ENCODE assay signal across 8 cellular contexts in genomic region chr9:136944094-136944518, GRCh38. TPM values are rescaled to one million over a fixed set of nuclear protein-coding genes. Genes with fewer than 3 reads are reported as not detected.
A peak's percentile ranks its signal among the peaks of the same experiment; 100 is the strongest.
DNase-seq lines count a peak whose midpoint lies in the region; ATAC-seq and TF ChIP-seq lines count a peak whose summit lies in the region.

No MANE protein-coding gene starts in this region.

- H3K27ac Mint-ChIP-seq in GM23338: no peak overlapping the region

- H3K4me2 ChIP-seq in GM23338: peak overlapping the region; percentile 84

- no peak overlapping the region for H2AFZ ChIP-seq in GM23338

- no peak for TF ChIP-seq POLR2A in NB4 (IDR thresholded peaks at IDR 0.05; ENCODE audit: extremely low read depth, insufficient read length)
- no peak for TF ChIP-seq POLR2A in testis (IDR thresholded peaks at IDR 0.05)

- H3K4me3 Mint-ChIP-seq in GM23338: peak overlapping the region; percentile 75

- no peaks in the 10 kb centered on the region for H3K9me3 Mint-ChIP-seq in GM23338

- H3F3A ChIP-seq in GM23338 (replicated peaks; ENCODE audit: low read depth): peaks cover 1% of the 10 kb centered on the region; the same call in 1 of the 2 replicates

- H3K36me3 Mint-ChIP-seq in GM23338 (ENCODE audit: low read depth): peaks cover 20% of the 10 kb centered on the region; the same call in 2 of the 3 replicates

- no peak overlapping the region for H3K27ac ChIP-seq in GM23338 (ENCODE audit: low read depth)
- peak overlapping the region; percentile 83 to 90 for H3K27ac ChIP-seq in left lung
- H3K27ac ChIP-seq in testis: peak overlapping the region; percentile 74 to 87

- no peaks in the 10 kb centered on the region for H3K9me2 ChIP-seq in GM23338 (ENCODE audit: insufficient read depth)

- H3K27me3 ChIP-seq in GM23338 (ENCODE audit: insufficient read depth) (no peaks in the 10 kb centered on the region), left lung (no peaks in the 10 kb centered on the region), testis (no peaks in the 10 kb centered on the region)

- H3K4me1 ChIP-seq in GM23338 (ENCODE audit: insufficient read depth) (peaks cover 9% of the 10 kb centered on the region), left lung (peaks cover 9 to 39% of the 10 kb centered on the region in 2 donors), testis (peaks cover 38% of the 10 kb centered on the region)

- H3K9me3 ChIP-seq in left lung: no peaks in the 10 kb centered on the region
- H3K9me3 ChIP-seq in testis: no peaks in the 10 kb centered on the region

- peak; percentile 61 for DNase-seq in NK-92 treated with Interleukin-12 subunit alpha and Interleukin-12 subunit beta, amount 100 ng/mL, for 24 hours (lab: John Stamatoyannopoulos, UW)
- DNase-seq in NK-92 (lab: John Stamatoyannopoulos, UW; ENCODE audit: unreplicated experiment) (no peak), GM23338 (ENCODE audit: low spot score) (no peak), NB4 (ENCODE audit: low read depth) (no peak), cardiac fibroblast (ENCODE audit: low read depth in 2 of 2) (peak; percentile 47 to 66), left lung (no peak), testis (no peak), NCI-H1092 (lab: John Stamatoyannopoulos, UW) (no peak)

- H4K20me1 ChIP-seq in GM23338 (replicated peaks; ENCODE audit: insufficient read depth): no peaks in the 10 kb centered on the region

- H3K4me3 ChIP-seq in GM23338: peak overlapping the region; percentile 88
- peak overlapping the region; percentile 69 for H3K4me3 ChIP-seq in NB4 (ENCODE audit: low read depth, low read length)
- H3K4me3 ChIP-seq in cardiac fibroblast (replicated peaks in 1 of 2; ENCODE audit: low read depth in 2 of 2, low read length in 2 of 2): peak overlapping the region; percentile 84 to 85
- peak overlapping the region; percentile 94 to 98 for H3K4me3 ChIP-seq in left lung
- peak overlapping the region; percentile 85 to 90 for H3K4me3 ChIP-seq in testis

- ATAC-seq in GM23338: peak; percentile 20
- ATAC-seq in left lung: peak; percentile 20

- H3K4me1 Mint-ChIP-seq in GM23338: peaks cover 8% of the 10 kb centered on the region

- H3K27me3 Mint-ChIP-seq in GM23338 (ENCODE audit: insufficient read depth, low read depth, poor library complexity): peaks cover 7% of the 10 kb centered on the region

- H3K36me3 ChIP-seq in GM23338 (ENCODE audit: insufficient read depth) (no peaks in the 10 kb centered on the region), left lung (peaks cover 0 to 41% of the 10 kb centered on the region in 2 donors), testis (ENCODE audit: low read depth, missing control alignments) (no peaks in the 10 kb centered on the region)

- WGBS in testis, 2 donors: 0% methylated on average over 23 of the region's 55 CpGs; no CpG with 5 or more reads in 1 of the 2 donors

- no peak; a peak in 1 of 4 replicates for TF ChIP-seq CTCF in GM23338 (conservative IDR thresholded peaks at IDR 0.05; ENCODE audit: low read depth in 2 of 2)
- TF ChIP-seq CTCF in NB4 (IDR thresholded peaks at IDR 0.05; ENCODE audit: low read depth, low read length): no peak
- TF ChIP-seq CTCF in cardiac fibroblast (IDR thresholded peaks at IDR 0.05; ENCODE audit: low read depth, low read length): no peak
- TF ChIP-seq CTCF in left lung (IDR thresholded peaks at IDR 0.05): no peak
- TF ChIP-seq CTCF in testis (IDR thresholded peaks at IDR 0.05): no peak

- intact Hi-C loops in left lung (cut with DNase I) (no loop called here), testis (cut with DNase I; ENCODE audit: low total_unique reads) (loop anchor here (5.0 kb wide), 1 partner anchor 137 kb away; the partner anchor contains the start of gene RABL6)

- H3K79me2 ChIP-seq in GM23338 (replicated peaks; ENCODE audit: insufficient read depth): 0 out of 2 replicates have a peak, but pooled peaks cover 5% of the 10 kb centered on the region

TF ChIP-seq in GM23338, 12 proteins besides CTCF, POLR2A, EP300 and RAD21:
- TF ChIP-seq CREB1 (CRISPR knock-in tag; IDR thresholded peaks at IDR 0.05; ENCODE audit: low read depth) (0 out of 2 replicates have a peak, but pooled peaks have one; percentile 44), EZH2phosphoT487 (IDR thresholded peaks at IDR 0.05; ENCODE audit: unreplicated experiment) (no peak)

RNA-seq across cellular contexts. Expression of gene FBXW5, which starts 0.4 kb away (rescaled TPM):
- total RNA-seq in GM23338 (2014; rRNA removed; shearing (Covaris generic)): 102 and 111 TPM in 2 replicates
- polyA plus RNA-seq in GM23338 (2016; fragmentation: Nextera tagmentation; extraction: Ambion mirVana) (27.0 and 27.9 TPM in 2 replicates), testis (ENCODE audit: insufficient read depth, low read depth, low replicate concordance) (452 TPM)
- total RNA-seq in left lung (100 to 1,000 TPM in 1 of 2 donors, 10 to 100 TPM in 1; 98.5 to 111 TPM), testis (100 to 1,000 TPM; 509 to 749 TPM)

RNA-seq across cellular contexts. Expression of gene C8G, which starts 0.9 kb away (rescaled TPM):
- total RNA-seq in GM23338 (2014; rRNA removed; shearing (Covaris generic)): not detected in 2 replicates
- not detected in 2 replicates for polyA plus RNA-seq in GM23338 (2016; fragmentation: Nextera tagmentation; extraction: Ambion mirVana)
- 1 to 10 TPM; 1.2 TPM for total RNA-seq in left lung
- total RNA-seq in testis: 1 to 10 TPM; 4.6 to 4.9 TPM
- polyA plus RNA-seq in testis (ENCODE audit: insufficient read depth, low read depth, low replicate concordance): 4.6 TPM

RNA-seq across cellular contexts. Expression of gene LCN12, which starts 8.0 kb away (rescaled TPM):
- 0.69 and 2.6 TPM in 2 replicates for total RNA-seq in GM23338 (2014; rRNA removed; shearing (Covaris generic))
- polyA plus RNA-seq in GM23338 (2016; fragmentation: Nextera tagmentation; extraction: Ambion mirVana) (0.39 and 0.68 TPM in 2 replicates), testis (ENCODE audit: insufficient read depth, low read depth, low replicate concordance) (27.1 TPM)
- total RNA-seq in left lung (1 to 10 TPM; 2.1 to 4.5 TPM), testis (10 to 100 TPM; 11.5 to 27.8 TPM)

RNA-seq across cellular contexts. Expression of gene PTGDS, which starts 33.2 kb away (rescaled TPM):
- total RNA-seq in GM23338 (2014; rRNA removed; shearing (Covaris generic)): 1.9 TPM in 1 of 2 replicates, not detected in the other
- 3.1 and 5.9 TPM in 2 replicates for polyA plus RNA-seq in GM23338 (2016; fragmentation: Nextera tagmentation; extraction: Ambion mirVana)
- 100 to 1,000 TPM; 133 to 137 TPM for total RNA-seq in left lung
- 1,000 to 10,000 TPM; 5,554 to 5,948 TPM for total RNA-seq in testis
- 4,976 TPM for polyA plus RNA-seq in testis (ENCODE audit: insufficient read depth, low read depth, low replicate concordance)

RNA-seq across cellular contexts. Expression of gene LCNL1, which starts 38.7 kb away (rescaled TPM):
- not detected in 2 replicates for total RNA-seq in GM23338 (2014; rRNA removed; shearing (Covaris generic))
- polyA plus RNA-seq in GM23338 (2016; fragmentation: Nextera tagmentation; extraction: Ambion mirVana) (0.11 and 0.14 TPM in 2 replicates), testis (ENCODE audit: insufficient read depth, low read depth, low replicate concordance) (17.5 TPM)
- total RNA-seq in left lung (1 to 10 TPM; 2.0 to 2.3 TPM), testis (100 to 1,000 TPM in 1 of 2 donors, 10 to 100 TPM in 1; 59.3 to 131 TPM)

Comparison
In these comparisons a context has a peak if more than half of its experiments do, and no peak if none do; other contexts are left out.
1. DNase-seq: peak in NK-92 treated with Interleukin-12 subunit alpha and Interleukin-12 subunit beta, amount 100 ng/mL, for 24 hours (single experiment) and cardiac fibroblast (2 of 2); none in NK-92 (single experiment), GM23338 (single experiment), NB4 (single experiment), left lung (0 of 2), testis (single experiment) and NCI-H1092 (single experiment).
2. Peak in every context shown above with its lines, with median percentiles within 50 percentile points of each other: H3K4me3 ChIP-seq.